In the genomic region with DNA sequence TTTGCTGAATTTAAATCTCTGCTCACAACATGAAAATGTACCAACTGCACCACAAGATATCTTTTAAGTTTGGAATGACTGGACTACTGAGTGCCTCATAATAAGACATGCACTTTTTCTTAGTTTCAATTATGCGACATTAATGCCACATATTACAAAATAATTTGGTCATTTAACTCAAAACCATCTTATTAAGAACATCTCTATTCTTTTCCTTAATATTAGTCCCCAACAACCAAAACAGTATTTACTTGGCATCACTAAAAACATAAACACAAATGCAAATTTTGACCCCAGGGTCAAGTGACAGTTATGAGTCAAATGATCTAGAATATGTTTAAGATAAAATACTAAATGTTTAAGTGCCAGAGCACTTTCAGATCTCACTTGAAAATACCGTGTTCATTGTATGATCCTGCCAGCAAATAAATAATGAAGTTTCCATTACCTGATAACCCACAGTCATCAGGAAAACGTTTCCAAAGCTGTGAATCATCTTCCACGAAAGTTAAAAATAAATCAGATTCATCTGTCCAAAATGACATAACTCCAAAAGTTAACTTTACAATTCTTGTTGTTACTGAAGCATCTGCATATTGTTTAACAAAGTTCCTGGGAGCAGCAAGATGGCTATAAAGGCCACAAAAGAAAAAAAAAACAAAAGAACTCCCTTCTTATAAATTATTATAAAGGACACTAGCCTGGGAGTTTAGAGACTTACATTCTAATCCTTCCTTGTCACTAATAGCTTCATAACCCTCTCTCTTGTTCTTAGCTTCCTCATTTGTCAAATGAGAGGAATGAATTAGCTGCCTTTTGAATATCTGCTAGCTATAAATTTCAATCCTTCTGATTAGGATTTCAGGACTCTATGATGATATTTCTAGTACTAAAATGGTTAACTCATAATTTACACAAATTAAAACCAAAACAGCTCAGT, we compare ENCODE assay signal across 9 cellular contexts. TPM values are rescaled to one million over a fixed set of nuclear protein-coding genes. Genes with fewer than 3 reads are reported as not detected.
DNase-seq lines count a peak whose midpoint lies in the region; ATAC-seq and TF ChIP-seq lines count a peak whose summit lies in the region.
"Had no signal": no experiment of that assay in that cellular context is flagged by ENCODE, and none has a peak within 500 bp of the region (broad histone marks: within the 10 kb centered on the region; RNA-seq: fewer than 3 reads in every experiment).

No MANE protein-coding gene starts in this region.

- CTCF ChIA-PET in IMR-90 (lab: Yijun Ruan, JAX), result interaction anchor here (0.6 kb wide), 1 partner anchor 14 kb away, joined by 6 read pairs; no protein-coding TSS in a partner anchor
- CTCF ChIA-PET in A673 (lab: Charles Lee), result no interaction called here

- H4K5ac ChIP-seq in IMR-90 (ENCODE audit: low read depth, low read length), result no peak overlapping the region

- no peak overlapping the region for H2BK120ac ChIP-seq in IMR-90 (ENCODE audit: low read depth, low read length)

- H4K91ac ChIP-seq in IMR-90 (ENCODE audit: insufficient read depth, low read depth, low read length), result no peak overlapping the region

- intact Hi-C loops in IMR-90 (cut with micrococcal nuclease), result no loop called here
- intact Hi-C loops in A673 (cut with micrococcal nuclease; ENCODE audit: unreplicated experiment), result no loop called here

- POLR2A ChIA-PET in IMR-90 (lab: Charles Lee; ENCODE audit: unreplicated experiment), result no interaction called here
- POLR2A ChIA-PET in A673 (lab: Charles Lee; ENCODE audit: low non-redundant PET), result interaction anchor here (0.7 kb wide), 1 partner anchor 12 kb away, joined by 7 read pairs; no protein-coding TSS in a partner anchor

- H3K4me1 ChIP-seq in ACC112 (ENCODE audit: control insufficient read depth, insufficient read depth, low read length, unreplicated experiment) (peaks cover 17% of the 10 kb centered on the region), IMR-90 (ENCODE audit: control insufficient read depth, insufficient read depth, low read length) (peaks cover 9% of the 10 kb centered on the region), fibroblast of lung (ENCODE audit: control insufficient read depth, extremely low read depth, insufficient read depth, low read length) (peaks cover 3% of the 10 kb centered on the region), A673 (ENCODE audit: insufficient read depth, low read length, poor library complexity, severe bottlenecking) (peaks cover 27% of the 10 kb centered on the region), Peyer's patch (peaks cover 0 to 31% (median 3%) of the 10 kb centered on the region in 4 donors)

- H3K9me1 ChIP-seq in IMR-90 (ENCODE audit: insufficient read depth, low read length), result peaks cover 14% of the 10 kb centered on the region; the same call in 1 of the 2 replicates

- no peak for TF ChIP-seq POLR2A in IMR-90 (IDR thresholded peaks at IDR 0.05; ENCODE audit: low read depth, low read length)
- no peak for TF ChIP-seq POLR2A in Peyer's patch (IDR thresholded peaks at IDR 0.05)

- H2BK20ac ChIP-seq in IMR-90 (ENCODE audit: low read depth, low read length), result no peak overlapping the region

- H2AK9ac ChIP-seq in IMR-90 (replicated peaks; ENCODE audit: low read depth, low read length, poor library complexity), result no peak overlapping the region

- TF ChIP-seq RAD21 in IMR-90 (IDR thresholded peaks at IDR 0.05; ENCODE audit: low read length), result no peak

- H3K4me3 ChIP-seq in ACC112 (ENCODE audit: low read depth, low read length) (peak overlapping the region; percentile 21; the same call in 1 of the 2 replicates), IMR-90 (ENCODE audit: insufficient read depth, low read depth, low read length) (no peak overlapping the region), fibroblast of lung (replicated peaks in 1 of 4; ENCODE audit: control extremely low read depth in 1 of 4, insufficient read depth in 1 of 4, low read depth in 3 of 4, low read length in 4 of 4) (no peak overlapping the region), A673 (ENCODE audit: low read depth, low read length, poor library complexity, severe bottlenecking) (no peak overlapping the region), Peyer's patch (no peak overlapping the region)
- H3K4me3 ChIP-seq: SJSA1 had no signal

- H3K36me3 ChIP-seq in ACC112 (ENCODE audit: insufficient read depth, low read length), result peaks cover 25% of the 10 kb centered on the region
- peaks cover 6% of the 10 kb centered on the region for H3K36me3 ChIP-seq in IMR-90 (ENCODE audit: control insufficient read depth, insufficient read depth, low read length)
- no peaks in the 10 kb centered on the region for H3K36me3 ChIP-seq in fibroblast of lung (ENCODE audit: control insufficient read depth, insufficient read depth, low read length)
- H3K36me3 ChIP-seq in A673 (ENCODE audit: insufficient read depth, low read length, poor library complexity, severe bottlenecking), result no peaks in the 10 kb centered on the region
- H3K36me3 ChIP-seq in Peyer's patch, result peaks cover 0 to 13% (median 0%) of the 10 kb centered on the region in 3 donors

- H3K14ac ChIP-seq in IMR-90 (replicated peaks; ENCODE audit: low read depth, low read length), result no peak overlapping the region

- H3K9ac ChIP-seq in IMR-90 (ENCODE audit: low read depth, low read length) (no peak overlapping the region), fibroblast of lung (ENCODE audit: insufficient read depth, low read length) (no peak overlapping the region)

- H2BK15ac ChIP-seq in IMR-90 (ENCODE audit: low read depth, low read length), result no peak overlapping the region

- no peak overlapping the region for H2AK5ac ChIP-seq in IMR-90 (ENCODE audit: low read depth, low read length)

- H3K9me3 ChIP-seq in IMR-90 (ENCODE audit: control insufficient read depth, insufficient read depth, low read length) (peaks cover 6% of the 10 kb centered on the region), fibroblast of lung (ENCODE audit: control insufficient read depth, insufficient read depth, low read depth, low read length) (no peaks in the 10 kb centered on the region), A673 (ENCODE audit: low read depth, low read length, poor library complexity, severe bottlenecking) (peaks cover 22% of the 10 kb centered on the region), Peyer's patch (peaks cover 0 to 6% (median 0%) of the 10 kb centered on the region in 4 donors)

- H3K23ac ChIP-seq in IMR-90 (ENCODE audit: low read depth, low read length), result peak overlapping the region; percentile 44; the same call in 1 of the 2 replicates

- peak; percentile 32 for DNase-seq in IMR-90
- DNase-seq in fibroblast of lung (ENCODE audit: low read depth in 2 of 2), result peak; percentile 26 to 74
- no peak for DNase-seq in A673 (ENCODE audit: low spot score)
- no peak for DNase-seq in Peyer's patch
- no peak for DNase-seq in superior temporal gyrus (ENCODE audit: extremely low spot score)

- H3K79me2 ChIP-seq in ACC112 (ENCODE audit: control insufficient read depth, insufficient read depth, low read length, unreplicated experiment), result peaks cover 85% of the 10 kb centered on the region
- peaks cover 85% of the 10 kb centered on the region for H3K79me2 ChIP-seq in fibroblast of lung (ENCODE audit: control insufficient read depth, insufficient read depth, low read length)

- no peak overlapping the region for H3K56ac ChIP-seq in IMR-90 (ENCODE audit: extremely low read depth, insufficient read depth, low read length)

- TF ChIP-seq CTCF in IMR-90 (conservative IDR thresholded peaks at IDR 0.05; ENCODE audit: low read depth, low read length) (no peak), fibroblast of lung (conservative IDR thresholded peaks at IDR 0.05 in 1 of 2, IDR thresholded peaks at IDR 0.05 in 1 of 2; ENCODE audit: low read depth in 1 of 2, low read length in 2 of 2) (no peak), A673 (conservative IDR thresholded peaks at IDR 0.05; ENCODE audit: low read depth, low read length) (no peak), Peyer's patch (IDR thresholded peaks at IDR 0.05) (no peak)

- in situ Hi-C loops in IMR-90 (cut with MboI; ENCODE audit: low sequenced_read_pairs), result loop anchor here (25.0 kb wide), 1 partner anchor 367 kb away; no protein-coding TSS in a partner anchor

- H3K18ac ChIP-seq in IMR-90 (ENCODE audit: low read depth, low read length), result no peak overlapping the region

- ATAC-seq in GM19395 (IDR thresholded peaks at IDR 0.05; ENCODE audit: unreplicated experiment) (peak; percentile 67), IMR-90 (ENCODE audit: low read depth) (no peak; the same call in 1 of the 2 replicates), GM21367 (IDR thresholded peaks at IDR 0.05; ENCODE audit: unreplicated experiment) (no peak)

- no CpG with 5 or more reads among the region's 4 CpGs for WGBS in IMR-90 (ENCODE audit: extremely low coverage in 2 of 2, insufficient read length in 1 of 2), 2 experiments

- H3K4me2 ChIP-seq in IMR-90 (ENCODE audit: low read depth, low read length), result peak overlapping the region; percentile 49; the same call in 1 of the 2 replicates
- H3K4me2 ChIP-seq in fibroblast of lung (ENCODE audit: extremely low read depth, insufficient read depth, low read length), result peak overlapping the region; percentile 48

- H2BK5ac ChIP-seq in IMR-90 (ENCODE audit: low read depth, low read length, poor library complexity, severe bottlenecking), result peak overlapping the region; percentile 22

- H3K4ac ChIP-seq in IMR-90 (ENCODE audit: low read depth, low read length), result no peak overlapping the region

- no peak overlapping the region for H4K8ac ChIP-seq in IMR-90 (ENCODE audit: low read depth in 2 of 2, low read length in 2 of 2)

- peaks cover 12 to 66% of the 10 kb centered on the region in 2 experiments for H3K79me1 ChIP-seq in IMR-90 (ENCODE audit: low read depth in 1 of 2, low read length in 2 of 2)

- dilution Hi-C loops in IMR-90 (cut with HindIII; ENCODE audit: low sequenced_read_pairs, unreplicated experiment), result no loop called here

- H3K27ac ChIP-seq in ACC112 (ENCODE audit: low read depth, low read length), result peak overlapping the region; percentile 68
- no peak overlapping the region for H3K27ac ChIP-seq in IMR-90 (ENCODE audit: insufficient read depth, low read length)
- H3K27ac ChIP-seq in fibroblast of lung (ENCODE audit: insufficient read depth, low read length), result no peak overlapping the region
- H3K27ac ChIP-seq in A673 (ENCODE audit: low read depth, low read length, poor library complexity, severe bottlenecking), result no peak overlapping the region
- H3K27ac ChIP-seq in Peyer's patch, result no peak overlapping the region
- H3K27ac ChIP-seq: SJSA1 had no signal

- no TSS peak for BruUV-seq in IMR-90 (replicated peaks; lab: Mats Ljungman, UMichigan)
- BruUV-seq in A673 (replicated peaks; lab: Mats Ljungman, UMichigan), result no TSS peak

- H4K20me1 ChIP-seq in IMR-90 (ENCODE audit: insufficient read depth, low read length) (peaks cover 87% of the 10 kb centered on the region), fibroblast of lung (ENCODE audit: control insufficient read depth, extremely low read depth, insufficient read depth, low read length) (peaks cover 2% of the 10 kb centered on the region)

- H2AFZ ChIP-seq in ACC112 (ENCODE audit: low read length, unreplicated experiment), result no peak overlapping the region
- H2AFZ ChIP-seq in IMR-90 (replicated peaks; ENCODE audit: low read length, poor library complexity), result no peak overlapping the region
- H2AFZ ChIP-seq in fibroblast of lung (ENCODE audit: low read length), result no peak overlapping the region

- H3K27me3 ChIP-seq in ACC112 (ENCODE audit: insufficient read depth, low read length), result no peaks in the 10 kb centered on the region
- no peaks in the 10 kb centered on the region for H3K27me3 ChIP-seq in IMR-90 (ENCODE audit: control insufficient read depth, insufficient read depth, low read length)
- no peaks in the 10 kb centered on the region for H3K27me3 ChIP-seq in fibroblast of lung (ENCODE audit: control insufficient read depth, insufficient read depth, low read length)
- no peaks in the 10 kb centered on the region for H3K27me3 ChIP-seq in A673 (replicated peaks; ENCODE audit: insufficient read depth, low read depth, low read length, poor library complexity)
- no peaks in the 10 kb centered on the region for H3K27me3 ChIP-seq in Peyer's patch
- H3K27me3 ChIP-seq: SJSA1 had no signal

RNA-seq across cellular contexts. Expression of gene AP4S1, which starts 30.5 kb away (rescaled TPM):
- 4.5 and 5.8 TPM in 2 replicates for total RNA-seq in IMR-90 (2012; rRNA removed)
- 2.5 and 2.7 TPM in 2 replicates for polyA plus RNA-seq in IMR-90 (2012; rRNA removed)
- polyA plus RNA-seq in IMR-90 (2012; cell fraction: cytosol; rRNA removed), result 0.98 and 1.5 TPM in 2 replicates
- 1.9 and 4.1 TPM in 2 replicates for polyA plus RNA-seq in IMR-90 (2012; cell fraction: nucleus; rRNA removed; ENCODE audit: low replicate concordance)
- 5.4 and 5.6 TPM in 2 replicates for total RNA-seq in fibroblast of lung
- polyA plus RNA-seq in fibroblast of lung, result 6.4 and 7.1 TPM in 2 replicates
- polyA plus RNA-seq in fibroblast of lung (2012), result 5.5 and 6.0 TPM in 2 replicates
- polyA minus RNA-seq in fibroblast of lung (ENCODE audit: low replicate concordance), result 2.4 and 3.3 TPM in 2 replicates
- 8.3 and 8.6 TPM in 2 replicates for total RNA-seq in A673 (2021)
- 10 to 100 TPM in 1 of 4 donors, 1 to 10 TPM in 3; 4.2 to 10.7 (median 6.0) TPM for total RNA-seq in Peyer's patch

RNA-seq across cellular contexts. Expression of gene STRN3, which starts 31.2 kb away (rescaled TPM):
- total RNA-seq in IMR-90 (2012; rRNA removed) (66.9 and 78.7 TPM in 2 replicates), fibroblast of lung (76.5 and 88.2 TPM in 2 replicates), A673 (2021) (40.2 and 44.2 TPM in 2 replicates), Peyer's patch (10 to 100 TPM; 21.1 to 46.2 (median 26.8) TPM)
- polyA plus RNA-seq in IMR-90 (2012; rRNA removed) (8.3 and 10.8 TPM in 2 replicates), fibroblast of lung (33.2 and 42.0 TPM in 2 replicates)
- polyA plus RNA-seq in IMR-90 (2012; cell fraction: cytosol; rRNA removed), result 1.9 and 2.4 TPM in 2 replicates
- 3.3 and 21.0 TPM in 2 replicates for polyA plus RNA-seq in IMR-90 (2012; cell fraction: nucleus; rRNA removed; ENCODE audit: low replicate concordance)
- 24.1 and 26.5 TPM in 2 replicates for polyA plus RNA-seq in fibroblast of lung (2012)
- polyA minus RNA-seq in fibroblast of lung (ENCODE audit: low replicate concordance), result 10.5 and 20.8 TPM in 2 replicates

Comparison
In these comparisons a context has a peak if more than half of its experiments do, and no peak if none do; other contexts are left out.
1. DNase-seq: peak in IMR-90 (single experiment) and fibroblast of lung (2 of 2); none in A673 (single experiment), Peyer's patch (0 of 3) and superior temporal gyrus (single experiment).